Comparison of ENCODE assay signal across 1 cellular context in genomic region chr7:87004956-87005355, GRCh38.
TF ChIP-seq lines count a peak whose summit lies in the region.

No MANE protein-coding gene starts in this region.

TF ChIP-seq in WTC11, 78 proteins besides CTCF, POLR2A, EP300 and RAD21 (continued from another document):
- no peak for TF ChIP-seq FOXP4 (CRISPR knock-in tag; IDR thresholded peaks at IDR 0.05)
- no peak for TF ChIP-seq ELF4 (CRISPR knock-in tag; IDR thresholded peaks at IDR 0.05; ENCODE audit: low read depth)
- no peak for TF ChIP-seq CREM (CRISPR knock-in tag; IDR thresholded peaks at IDR 0.05)
TF ChIP-seq in WTC11: peak in this region for 0.
